10 cellular contexts compared by ENCODE assay signal in the genomic region with DNA sequence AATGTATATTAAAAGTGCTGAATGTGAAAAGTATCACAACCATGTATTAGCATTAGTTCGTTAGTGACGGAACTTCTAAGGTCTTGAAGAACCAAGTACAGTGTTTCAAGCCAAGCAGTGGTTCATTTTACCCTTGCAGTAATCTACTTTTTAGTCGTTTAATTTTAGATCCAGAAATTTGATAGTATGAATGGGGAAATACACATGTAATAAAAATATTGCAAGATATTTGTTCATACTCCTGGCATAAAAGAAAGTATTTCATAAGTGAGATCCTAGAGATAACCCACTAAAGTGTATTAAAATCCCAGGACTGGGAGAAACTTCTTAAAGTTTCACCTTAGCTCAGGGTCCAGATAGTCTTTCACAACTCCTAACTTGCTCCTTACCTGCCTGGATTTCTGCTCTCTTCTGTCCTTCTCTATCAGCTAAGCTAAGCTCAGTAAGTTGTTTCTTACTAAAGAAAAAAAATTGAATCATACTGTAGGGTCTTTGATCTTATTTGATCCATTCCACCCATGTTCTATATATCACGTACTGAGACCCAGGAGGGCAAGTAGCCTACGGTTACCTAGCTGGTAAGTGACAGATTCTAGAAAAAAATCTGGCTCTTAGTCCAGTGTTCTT. TPM values are rescaled to one million over a fixed set of nuclear protein-coding genes. Genes with fewer than 3 reads are reported as not detected.
DNase-seq lines count a peak whose midpoint lies in the region; ATAC-seq, FAIRE-seq and TF ChIP-seq lines count a peak whose summit lies in the region.
"Had no signal": no experiment of that assay in that cellular context is flagged by ENCODE, and none has a peak within 500 bp of the region (broad histone marks: within the 10 kb centered on the region; RNA-seq: fewer than 3 reads in every experiment).

No MANE protein-coding gene starts in this region.

- H3K27me3 Mint-ChIP-seq in activated T-cell treated with anti-CD3 and anti-CD28 coated beads, Interleukin-2, amount 50 U/mL, for 72 hours (ENCODE audit: low read depth) = no peaks in the 10 kb centered on the region
- no peaks in the 10 kb centered on the region for H3K27me3 Mint-ChIP-seq in astrocyte (ENCODE audit: low read depth, unreplicated experiment)

- peaks cover 3% of the 10 kb centered on the region for H4K20me1 ChIP-seq in astrocyte (ENCODE audit: insufficient read depth, low read length)

- H3K4me3 ChIP-seq in astrocyte (ENCODE audit: insufficient read depth, low read depth, low read length) (peak overlapping the region; percentile 87), left lung (peak overlapping the region; percentile 58 to 71), tibial artery (peak overlapping the region; percentile 72 to 84)

- peak overlapping the region; percentile 61 to 89 for H3K4me3 Mint-ChIP-seq in activated T-cell treated with anti-CD3 and anti-CD28 coated beads, Interleukin-2, amount 50 U/mL, for 72 hours
- peak overlapping the region; percentile 88 for H3K4me3 Mint-ChIP-seq in astrocyte (ENCODE audit: unreplicated experiment)

- H3K79me2 ChIP-seq in astrocyte (ENCODE audit: insufficient read depth, low read length) = peaks cover 52% of the 10 kb centered on the region

- no peak for ATAC-seq in activated T-cell treated with anti-CD3 and anti-CD28 coated beads, Interleukin-2, amount 50 U/mL, for 72 hours (replicated peaks in 1 of 2)
- ATAC-seq in left lung = no peak

- peak overlapping the region; percentile 86 for H3K27ac Mint-ChIP-seq in activated T-cell treated with anti-CD3 and anti-CD28 coated beads, Interleukin-2, amount 50 U/mL, for 72 hours
- peak overlapping the region; percentile 44 for H3K27ac Mint-ChIP-seq in astrocyte (ENCODE audit: unreplicated experiment)

- no peak overlapping the region for H2AFZ ChIP-seq in astrocyte (ENCODE audit: low read depth, low read length)

- H3K36me3 ChIP-seq in astrocyte (ENCODE audit: insufficient read depth, low read length) (peaks cover 8% of the 10 kb centered on the region), left lung (peaks cover 0 to 21% of the 10 kb centered on the region in 2 donors), tibial artery (peaks cover 0 to 24% (median 16%) of the 10 kb centered on the region in 3 donors)
- H3K36me3 ChIP-seq: BE2C had no signal

- intact Hi-C loops in left lung (cut with DNase I) (no loop called here), tibial artery (cut with DNase I; ENCODE audit: low total_unique reads) (no loop called here)

- peak overlapping the region; percentile 92 for H3K9ac ChIP-seq in astrocyte (ENCODE audit: low read length)

- FAIRE-seq in astrocyte (lab: Jason Lieb, UNC) = no peak

- H3K27me3 ChIP-seq in astrocyte (ENCODE audit: insufficient read depth, low read length) = no peaks in the 10 kb centered on the region
- H3K27me3 ChIP-seq in left lung = no peaks in the 10 kb centered on the region
- no peaks in the 10 kb centered on the region for H3K27me3 ChIP-seq in tibial artery
- H3K27me3 ChIP-seq: BE2C had no signal

- H3K4me1 ChIP-seq in astrocyte (ENCODE audit: insufficient read depth, low read length) (peaks cover 7% of the 10 kb centered on the region), left lung (peaks cover 0 to 42% of the 10 kb centered on the region in 2 donors), tibial artery (peaks cover 0 to 58% (median 27%) of the 10 kb centered on the region in 4 donors)
- H3K4me1 ChIP-seq: BE2C had no signal

- H3K9me3 Mint-ChIP-seq in activated T-cell treated with anti-CD3 and anti-CD28 coated beads, Interleukin-2, amount 50 U/mL, for 72 hours = no peaks in the 10 kb centered on the region
- no peaks in the 10 kb centered on the region for H3K9me3 Mint-ChIP-seq in astrocyte (ENCODE audit: unreplicated experiment)

- DNase-seq in activated T-cell treated with anti-CD3 and anti-CD28 coated beads, Interleukin-2, amount 50 U/mL, for 72 hours = no peak
- DNase-seq in activated T-cell treated with anti-CD3 and anti-CD28 coated beads for 4 hours (no peak), astrocyte (ENCODE audit: low read depth) (no peak), left lung (no peak), tibial artery (no peak), NCI-H2107 (lab: John Stamatoyannopoulos, UW) (no peak), epidermal melanocyte (ENCODE audit: insufficient read length, low spot score) (no peak), DMS153 treated with DMSO at 0.1 percent for 48 hours (lab: John Stamatoyannopoulos, UW; ENCODE audit: unreplicated experiment) (no peak)
- DNase-seq: activated CD4-positive, alpha-beta T cell treated with anti-CD3 and anti-CD28 coated beads for 4 hours; BE2C had no signal

- no peaks in the 10 kb centered on the region for H3K9me3 ChIP-seq in astrocyte (ENCODE audit: insufficient read depth, low read depth, low read length)
- no peaks in the 10 kb centered on the region for H3K9me3 ChIP-seq in left lung
- no peaks in the 10 kb centered on the region for H3K9me3 ChIP-seq in tibial artery
- H3K9me3 ChIP-seq: BE2C had no signal

- TF ChIP-seq CTCF in astrocyte (IDR thresholded peaks at IDR 0.05; ENCODE audit: insufficient read depth, low read depth, low read length) = no peak
- no peak for TF ChIP-seq CTCF in left lung (IDR thresholded peaks at IDR 0.05)
- TF ChIP-seq CTCF in tibial artery (IDR thresholded peaks at IDR 0.05) = no peak

- H3K36me3 Mint-ChIP-seq in activated T-cell treated with anti-CD3 and anti-CD28 coated beads, Interleukin-2, amount 50 U/mL, for 72 hours (ENCODE audit: insufficient read depth in 2 of 2) = peaks cover 2% of the 10 kb centered on the region in 2 donors
- H3K36me3 Mint-ChIP-seq in astrocyte (ENCODE audit: low read depth, unreplicated experiment) = peaks cover 2% of the 10 kb centered on the region

- H3K4me1 Mint-ChIP-seq in activated T-cell treated with anti-CD3 and anti-CD28 coated beads, Interleukin-2, amount 50 U/mL, for 72 hours (ENCODE audit: low read depth) = peaks cover 28% of the 10 kb centered on the region
- H3K4me1 Mint-ChIP-seq in astrocyte (ENCODE audit: low read depth, unreplicated experiment) = peaks cover 7% of the 10 kb centered on the region

- H3K4me2 ChIP-seq in astrocyte (ENCODE audit: low read length) = peak overlapping the region; percentile 91

- H3K27ac ChIP-seq in astrocyte (ENCODE audit: low read depth, low read length) (no peak overlapping the region), left lung (peak overlapping the region; percentile 42 to 95), tibial artery (peak overlapping the region; percentile 40 to 89)

RNA-seq across cellular contexts. Expression of gene BCAP29, which starts 1.5 kb away (rescaled TPM):
- total RNA-seq in activated T-cell treated with anti-CD3 and anti-CD28 coated beads, Interleukin-2, amount 50 U/mL, for 72 hours = 10 to 100 TPM; 37.8 to 44.3 TPM
- total RNA-seq in astrocyte (48.0 and 54.9 TPM in 2 replicates), left lung (10 to 100 TPM; 79.3 to 80.3 TPM)

RNA-seq across cellular contexts. Expression of gene DUS4L, which starts 17.7 kb away (rescaled TPM):
- total RNA-seq in activated T-cell treated with anti-CD3 and anti-CD28 coated beads, Interleukin-2, amount 50 U/mL, for 72 hours = 10 to 100 TPM; 14.9 to 16.3 TPM
- total RNA-seq in astrocyte (6.3 and 6.7 TPM in 2 replicates), left lung (1 to 10 TPM; 4.3 to 5.5 TPM)

RNA-seq across cellular contexts. Expression of gene COG5, which starts 17.8 kb away (rescaled TPM):
- total RNA-seq in activated T-cell treated with anti-CD3 and anti-CD28 coated beads, Interleukin-2, amount 50 U/mL, for 72 hours = 10 to 100 TPM; 30.4 to 55.5 TPM
- 53.4 and 57.1 TPM in 2 replicates for total RNA-seq in astrocyte
- total RNA-seq in left lung = 10 to 100 TPM; 41.4 to 42.6 TPM
